ENCODE assay signal across 9 cellular contexts in the genomic region with DNA sequence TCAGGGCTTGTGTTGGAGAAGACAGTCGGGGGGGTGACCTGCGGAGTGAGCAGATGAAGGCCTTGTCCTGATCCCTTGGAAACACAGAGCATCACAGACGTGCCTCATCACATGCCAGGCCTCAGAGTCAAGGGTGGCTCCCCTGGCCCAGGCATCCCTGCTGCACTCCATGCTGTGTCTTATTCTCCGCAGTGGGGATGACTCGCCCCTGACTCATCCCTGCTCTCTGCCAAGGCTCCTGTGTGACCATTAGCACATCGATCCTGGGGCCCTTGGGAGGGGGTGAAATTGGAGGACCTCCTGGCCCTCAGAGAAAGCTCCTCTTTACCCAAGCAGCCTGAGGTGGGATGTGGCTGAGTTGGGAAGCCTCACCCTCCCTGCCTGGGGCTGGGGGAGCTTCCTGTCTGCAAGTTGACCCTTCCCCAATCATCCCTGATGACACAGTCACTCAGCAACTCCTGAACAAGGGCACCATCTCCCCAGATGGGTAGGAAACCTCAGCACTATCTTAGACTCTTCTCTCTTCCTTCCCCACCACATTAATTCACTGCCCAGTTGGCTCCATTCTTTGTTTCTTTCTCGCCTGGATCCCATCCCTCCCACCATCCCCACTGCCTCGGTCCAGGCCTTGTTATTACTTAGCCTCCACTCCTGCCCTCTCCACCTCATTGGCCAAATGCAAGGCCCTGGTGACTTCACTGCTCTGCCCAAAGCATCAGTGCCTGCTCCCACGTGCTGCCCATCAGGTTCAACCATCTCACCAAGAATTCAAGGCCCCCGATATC.
DNase-seq lines count a peak whose midpoint lies in the region; ATAC-seq and TF ChIP-seq lines count a peak whose summit lies in the region.
"Had no signal": no experiment of that assay in that cellular context is flagged by ENCODE, and none has a peak within 500 bp of the region (broad histone marks: within the 10 kb centered on the region; RNA-seq: fewer than 3 reads in every experiment).

No MANE protein-coding gene starts in this region.

- no peaks in the 10 kb centered on the region for H4K20me1 ChIP-seq in fibroblast of lung (ENCODE audit: control insufficient read depth, extremely low read depth, insufficient read depth, low read length)

- no peak overlapping the region for H3K27ac Mint-ChIP-seq in activated naive CD4-positive, alpha-beta T cell treated with anti-CD3 and anti-CD28 coated beads for 36 hours
- H3K27ac Mint-ChIP-seq in stimulated activated effector memory CD8-positive, alpha-beta T cell treated with anti-CD3 and anti-CD28 coated beads, Interleukin-12 subunit alpha, Interleukin-12 subunit beta, amount 100 ng/mL, for 72 hours = no peak overlapping the region
- no peak overlapping the region for H3K27ac Mint-ChIP-seq in nephron progenitor cell
- H3K27ac Mint-ChIP-seq: immature natural killer cell had no signal

- peak; percentile 41 for DNase-seq in activated naive CD4-positive, alpha-beta T cell treated with anti-CD3 and anti-CD28 coated beads for 36 hours
- no peak for DNase-seq in activated naive CD4-positive, alpha-beta T cell treated with Interleukin-2 at 50 U/mL for 16 hours
- peak; percentile 78 to 95 for DNase-seq in SJSA1 (ENCODE audit: low read depth in 1 of 2, low spot score in 2 of 2)
- DNase-seq in fibroblast of lung (ENCODE audit: low read depth in 2 of 2) = peak; percentile 93 to 94
- DNase-seq in stimulated activated effector memory CD8-positive, alpha-beta T cell treated with anti-CD3 and anti-CD28 coated beads, Interleukin-12 subunit alpha, Interleukin-12 subunit beta, amount 100 ng/mL, for 72 hours (ENCODE audit: low spot score in 2 of 2) = no peak
- DNase-seq in nephron progenitor cell = no peak
- DNase-seq: immature natural killer cell had no signal

- H3K9me3 ChIP-seq in SJSA1 (replicated peaks) = no peaks in the 10 kb centered on the region
- no peaks in the 10 kb centered on the region for H3K9me3 ChIP-seq in fibroblast of lung (ENCODE audit: control insufficient read depth, insufficient read depth, low read depth, low read length)

- no peak overlapping the region for H3K4me3 Mint-ChIP-seq in activated naive CD4-positive, alpha-beta T cell treated with anti-CD3 and anti-CD28 coated beads for 36 hours
- no peak overlapping the region for H3K4me3 Mint-ChIP-seq in stimulated activated effector memory CD8-positive, alpha-beta T cell treated with anti-CD3 and anti-CD28 coated beads, Interleukin-12 subunit alpha, Interleukin-12 subunit beta, amount 100 ng/mL, for 72 hours
- H3K4me3 Mint-ChIP-seq in nephron progenitor cell = no peak overlapping the region
- H3K4me3 Mint-ChIP-seq: immature natural killer cell had no signal

- no peaks in the 10 kb centered on the region for H3K36me3 ChIP-seq in SJSA1
- no peaks in the 10 kb centered on the region for H3K36me3 ChIP-seq in fibroblast of lung (ENCODE audit: control insufficient read depth, insufficient read depth, low read length)

- H3K4me2 ChIP-seq in fibroblast of lung (ENCODE audit: extremely low read depth, insufficient read depth, low read length) = peak overlapping the region; percentile 46

- no peak overlapping the region for H3K9ac ChIP-seq in fibroblast of lung (ENCODE audit: insufficient read depth, low read length)

- H3K27me3 Mint-ChIP-seq in activated naive CD4-positive, alpha-beta T cell treated with anti-CD3 and anti-CD28 coated beads for 36 hours (ENCODE audit: low read depth) = peaks cover 2% of the 10 kb centered on the region
- H3K27me3 Mint-ChIP-seq in nephron progenitor cell (ENCODE audit: low read depth, poor library complexity) = peaks cover 75% of the 10 kb centered on the region

- ATAC-seq in stimulated activated effector memory CD8-positive, alpha-beta T cell treated with anti-CD3 and anti-CD28 coated beads, Interleukin-12 subunit alpha, Interleukin-12 subunit beta, amount 100 ng/mL, for 72 hours = peak; percentile 68
- ATAC-seq in GM18517 (IDR thresholded peaks at IDR 0.05; ENCODE audit: unreplicated experiment) (no peak), GM18511 (IDR thresholded peaks at IDR 0.05; ENCODE audit: unreplicated experiment) (no peak)

- H3K4me3 ChIP-seq in SJSA1 = no peak overlapping the region
- H3K4me3 ChIP-seq in fibroblast of lung (replicated peaks in 1 of 4; ENCODE audit: control extremely low read depth in 1 of 4, insufficient read depth in 1 of 4, low read depth in 3 of 4, low read length in 4 of 4) = peak overlapping the region in 1 of 4 experiments; percentile 13

- intact Hi-C loops in activated naive CD4-positive, alpha-beta T cell treated with anti-CD3 and anti-CD28 coated beads for 36 hours (cut with micrococcal nuclease) = no loop called here

- no peaks in the 10 kb centered on the region for H3K4me1 Mint-ChIP-seq in activated naive CD4-positive, alpha-beta T cell treated with anti-CD3 and anti-CD28 coated beads for 36 hours (ENCODE audit: low read depth)
- no peaks in the 10 kb centered on the region for H3K4me1 Mint-ChIP-seq in stimulated activated effector memory CD8-positive, alpha-beta T cell treated with anti-CD3 and anti-CD28 coated beads, Interleukin-12 subunit alpha, Interleukin-12 subunit beta, amount 100 ng/mL, for 72 hours
- peaks cover 5% of the 10 kb centered on the region for H3K4me1 Mint-ChIP-seq in nephron progenitor cell
- H3K4me1 Mint-ChIP-seq: immature natural killer cell had no signal

- H3K27me3 ChIP-seq in SJSA1 (replicated peaks) (no peaks in the 10 kb centered on the region), fibroblast of lung (ENCODE audit: control insufficient read depth, insufficient read depth, low read length) (no peaks in the 10 kb centered on the region)

- peak overlapping the region; percentile 27 for H2AFZ ChIP-seq in fibroblast of lung (ENCODE audit: low read length)

- CTCF ChIA-PET in activated naive CD4-positive, alpha-beta T cell treated with anti-CD3 and anti-CD28 coated beads for 36 hours (lab: Charles Lee) = no interaction called here

- no peaks in the 10 kb centered on the region for H3K36me3 Mint-ChIP-seq in activated naive CD4-positive, alpha-beta T cell treated with anti-CD3 and anti-CD28 coated beads for 36 hours (ENCODE audit: low read depth)
- no peaks in the 10 kb centered on the region for H3K36me3 Mint-ChIP-seq in stimulated activated effector memory CD8-positive, alpha-beta T cell treated with anti-CD3 and anti-CD28 coated beads, Interleukin-12 subunit alpha, Interleukin-12 subunit beta, amount 100 ng/mL, for 72 hours
- H3K36me3 Mint-ChIP-seq in nephron progenitor cell (ENCODE audit: low read depth) = no peaks in the 10 kb centered on the region

- peaks cover 19% of the 10 kb centered on the region for H3K4me1 ChIP-seq in SJSA1 (replicated peaks)
- peaks cover 14% of the 10 kb centered on the region for H3K4me1 ChIP-seq in fibroblast of lung (ENCODE audit: control insufficient read depth, extremely low read depth, insufficient read depth, low read length)

- no peaks in the 10 kb centered on the region for H3K9me3 Mint-ChIP-seq in activated naive CD4-positive, alpha-beta T cell treated with anti-CD3 and anti-CD28 coated beads for 36 hours
- H3K9me3 Mint-ChIP-seq in stimulated activated effector memory CD8-positive, alpha-beta T cell treated with anti-CD3 and anti-CD28 coated beads, Interleukin-12 subunit alpha, Interleukin-12 subunit beta, amount 100 ng/mL, for 72 hours = no peaks in the 10 kb centered on the region
- H3K9me3 Mint-ChIP-seq in nephron progenitor cell = no peaks in the 10 kb centered on the region
- H3K9me3 Mint-ChIP-seq: immature natural killer cell had no signal

- H3K27ac ChIP-seq in SJSA1 (0 out of 2 replicates have a peak overlapping the region, but pooled peaks have one; percentile 20), fibroblast of lung (ENCODE audit: insufficient read depth, low read length) (peak overlapping the region; percentile 78)

- TF ChIP-seq CTCF in fibroblast of lung (conservative IDR thresholded peaks at IDR 0.05 in 1 of 2, IDR thresholded peaks at IDR 0.05 in 1 of 2; ENCODE audit: low read depth in 1 of 2, low read length in 2 of 2) = no peak
- no peak for TF ChIP-seq CTCF in nephron progenitor cell (IDR thresholded peaks at IDR 0.05)

- no peaks in the 10 kb centered on the region for H3K79me2 ChIP-seq in fibroblast of lung (ENCODE audit: control insufficient read depth, insufficient read depth, low read length)

Comparison
In these comparisons a context has a peak if more than half of its experiments do, and no peak if none do; other contexts are left out.
1. DNase-seq: peak in activated naive CD4-positive, alpha-beta T cell treated with anti-CD3 and anti-CD28 coated beads for 36 hours (single experiment), SJSA1 (2 of 2) and fibroblast of lung (2 of 2); none in activated naive CD4-positive, alpha-beta T cell treated with Interleukin-2 at 50 U/mL for 16 hours (single experiment), stimulated activated effector memory CD8-positive, alpha-beta T cell treated with anti-CD3 and anti-CD28 coated beads, Interleukin-12 subunit alpha, Interleukin-12 subunit beta, amount 100 ng/mL, for 72 hours (0 of 2) and nephron progenitor cell (single experiment).